Comparison of ENCODE assay signal across 1 cellular context in the genomic region with DNA sequence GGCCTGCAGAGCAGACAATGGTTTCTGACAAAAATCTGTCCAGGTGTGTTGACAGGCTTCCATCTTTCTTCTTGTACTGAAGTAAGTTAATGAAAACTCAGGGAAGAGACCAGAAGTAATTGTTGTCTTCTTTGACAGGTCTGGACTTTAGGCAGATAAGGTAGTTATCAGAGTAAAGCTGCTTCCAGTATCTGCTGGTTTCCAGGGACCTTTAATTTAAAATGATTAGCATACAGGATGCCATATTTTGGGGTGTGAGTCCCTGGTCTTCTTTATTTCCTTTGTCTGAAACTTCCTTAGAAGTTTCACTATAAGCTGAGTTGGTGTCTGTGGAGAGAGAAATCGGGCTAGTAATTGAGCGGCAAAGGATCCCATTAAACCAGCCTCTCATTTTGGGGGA.
TF ChIP-seq lines count a peak whose summit lies in the region.

No MANE protein-coding gene starts in this region.

TF ChIP-seq in SK-N-SH treated with all-trans-retinoic acid at 6 μM for 48 hours, 23 proteins besides CTCF, POLR2A, EP300 and RAD21 (continued from another document):
- TF ChIP-seq ARNTL (CRISPR knock-in tag; IDR thresholded peaks at IDR 0.05; ENCODE audit: borderline replicate concordance, low read depth) = no peak
- no peak for TF ChIP-seq ZFP30 (CRISPR knock-in tag; IDR thresholded peaks at IDR 0.05)
- TF ChIP-seq TSHZ2 (CRISPR knock-in tag; IDR thresholded peaks at IDR 0.05) = no peak
- TF ChIP-seq RARB (CRISPR knock-in tag; IDR thresholded peaks at IDR 0.05) = no peak
- no peak for TF ChIP-seq SNAI2 (CRISPR knock-in tag; IDR thresholded peaks at IDR 0.05)
- TF ChIP-seq, protein P1, sequence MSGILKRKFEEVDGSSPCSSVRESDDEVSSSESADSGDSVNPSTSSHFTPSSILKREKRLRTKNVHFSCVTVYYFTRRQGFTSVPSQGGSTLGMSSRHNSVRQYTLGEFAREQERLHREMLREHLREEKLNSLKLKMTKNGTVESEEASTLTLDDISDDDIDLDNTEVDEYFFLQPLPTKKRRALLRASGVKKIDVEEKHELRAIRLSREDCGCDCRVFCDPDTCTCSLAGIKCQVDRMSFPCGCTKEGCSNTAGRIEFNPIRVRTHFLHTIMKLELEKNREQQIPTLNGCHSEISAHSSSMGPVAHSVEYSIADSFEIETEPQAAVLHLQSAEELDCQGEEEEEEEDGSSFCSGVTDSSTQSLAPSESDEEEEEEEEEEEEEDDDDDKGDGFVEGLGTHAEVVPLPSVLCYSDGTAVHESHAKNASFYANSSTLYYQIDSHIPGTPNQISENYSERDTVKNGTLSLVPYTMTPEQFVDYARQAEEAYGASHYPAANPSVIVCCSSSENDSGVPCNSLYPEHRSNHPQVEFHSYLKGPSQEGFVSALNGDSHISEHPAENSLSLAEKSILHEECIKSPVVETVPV (CRISPR knock-in tag; IDR thresholded peaks at IDR 0.05) = no peak
- TF ChIP-seq PATZ1 (CRISPR knock-in tag; IDR thresholded peaks at IDR 0.05; ENCODE audit: borderline replicate concordance) = no peak
- no peak for TF ChIP-seq ZFP3 (CRISPR knock-in tag; IDR thresholded peaks at IDR 0.05)
- no peak for TF ChIP-seq CREB5 (CRISPR knock-in tag; IDR thresholded peaks at IDR 0.05; ENCODE audit: low read depth)
- TF ChIP-seq ZNF565 (CRISPR knock-in tag; conservative IDR thresholded peaks at IDR 0.05; ENCODE audit: low read depth) = no peak
- TF ChIP-seq PPARA (CRISPR knock-in tag; IDR thresholded peaks at IDR 0.05; ENCODE audit: borderline replicate concordance) = no peak
- TF ChIP-seq ZNF70 (CRISPR knock-in tag; IDR thresholded peaks at IDR 0.05) = no peak
- no peak for TF ChIP-seq GLIS3 (CRISPR knock-in tag; IDR thresholded peaks at IDR 0.05)
- TF ChIP-seq ISL1 (CRISPR knock-in tag; IDR thresholded peaks at IDR 0.05) = no peak
- TF ChIP-seq TOX (CRISPR knock-in tag; IDR thresholded peaks at IDR 0.05; ENCODE audit: borderline replicate concordance) = no peak
